Comparison of ENCODE assay signal across 8 cellular contexts in the genomic region with DNA sequence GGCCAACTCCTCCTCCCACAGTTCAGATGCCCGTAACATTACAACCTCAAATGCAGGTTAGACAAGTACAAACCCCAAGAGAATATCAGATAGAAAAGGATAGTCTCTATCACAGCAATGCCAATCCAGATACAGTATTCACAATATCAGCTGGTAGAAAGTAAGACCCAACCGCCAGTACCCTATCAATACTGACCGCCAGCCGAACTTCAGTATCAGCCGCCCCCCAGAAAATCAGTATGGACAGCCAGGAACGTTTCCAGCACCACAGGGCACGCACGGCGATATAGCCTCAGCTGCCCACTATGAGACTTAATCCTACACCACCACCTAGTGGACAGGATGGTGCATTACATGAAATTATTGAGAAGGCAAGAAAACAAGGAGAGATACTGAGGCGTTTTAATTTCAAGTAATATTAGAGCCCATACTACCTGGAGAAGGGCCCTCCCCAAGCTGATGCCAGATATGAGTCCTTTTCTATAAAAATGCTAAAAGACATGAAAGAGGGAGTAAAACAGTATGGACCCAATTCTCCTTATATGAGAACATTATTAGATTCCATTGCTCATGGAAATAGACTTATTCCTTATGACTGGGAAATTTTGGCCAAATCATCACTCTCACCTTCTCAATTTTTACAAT. TPM values are rescaled to one million over a fixed set of nuclear protein-coding genes. Genes with fewer than 3 reads are reported as not detected.
DNase-seq lines count a peak whose midpoint lies in the region; ATAC-seq and TF ChIP-seq lines count a peak whose summit lies in the region.

No MANE protein-coding gene starts in this region.

- H3K4me1 ChIP-seq in BLaER1 (peaks cover 6% of the 10 kb centered on the region), HEK293 (ENCODE audit: control insufficient read depth, insufficient read depth, low read length) (no peaks in the 10 kb centered on the region)

- H3K4me3 ChIP-seq in BLaER1 (no peak overlapping the region), HEK293 (ENCODE audit: low read depth, low read length) (no peak overlapping the region), kidney epithelial cell (ENCODE audit: low read depth, low read length) (no peak overlapping the region)

- peak; percentile 81 to 84 for DNase-seq in NCI-H446 (lab: John Stamatoyannopoulos, UW)
- peak; percentile 62 for DNase-seq in WTC11 (ENCODE audit: low spot score)
- DNase-seq in central memory CD4-positive, alpha-beta T cell: peak; percentile 68
- DNase-seq in kidney epithelial cell (ENCODE audit: low read depth): no peak
- DNase-seq in stimulated activated CD4-positive, alpha-beta T cell treated with anti-CD3 and anti-CD28 coated beads, Interleukin-4, amount 100 ng/mL, for 1 hour: peak; percentile 20

- H3K9me3 Mint-ChIP-seq in WTC11: peaks cover 12% of the 10 kb centered on the region

- H3K9me3 ChIP-seq in BLaER1: no peaks in the 10 kb centered on the region; the same call in 1 of the 2 replicates
- no peaks in the 10 kb centered on the region for H3K9me3 ChIP-seq in HEK293 (ENCODE audit: control insufficient read depth, insufficient read depth, low read depth, low read length)

- H3K27ac ChIP-seq in BLaER1 (no peak overlapping the region), HEK293 (ENCODE audit: extremely low read depth, low read depth, low read length) (no peak overlapping the region)

- CTCF ChIA-PET in HEK293 (lab: Yijun Ruan, JAX): interaction anchor here (0.7 to 2.3 kb wide), 15 partner anchors 9 to 285 kb away, joined by 3 to 16 read pairs (median 4); partner anchors contain the start of gene EIF2S2
- CTCF ChIA-PET in WTC11 (lab: Charles Lee): interaction anchor here (0.7 to 1.7 kb wide), 7 partner anchors 11 to 267 kb away, joined by 3 to 6 read pairs (median 4); no protein-coding TSS in a partner anchor

- no peaks in the 10 kb centered on the region for H3K4me1 Mint-ChIP-seq in WTC11

- ATAC-seq in WTC11: peak; percentile 91
- ATAC-seq in HG02571 (IDR thresholded peaks at IDR 0.05; ENCODE audit: unreplicated experiment): no peak

- no peak overlapping the region; the same call in 1 of the 2 replicates for H3K4me3 Mint-ChIP-seq in WTC11

- no peaks in the 10 kb centered on the region for H3K36me3 ChIP-seq in BLaER1
- H3K36me3 ChIP-seq in HEK293 (ENCODE audit: control insufficient read depth in 2 of 2, insufficient read depth in 1 of 2, low read length in 2 of 2): no peaks in the 10 kb centered on the region
- H3K36me3 ChIP-seq in kidney epithelial cell (ENCODE audit: control insufficient read depth, insufficient read depth, low read length): no peaks in the 10 kb centered on the region

- peaks cover 23% of the 10 kb centered on the region for H3K27me3 Mint-ChIP-seq in WTC11 (ENCODE audit: low read depth)

- H3K9ac ChIP-seq in BLaER1: no peak overlapping the region

- peak overlapping the region; percentile 65 for H3K4me2 ChIP-seq in BLaER1

- H3K27me3 ChIP-seq in BLaER1: no peaks in the 10 kb centered on the region
- H3K27me3 ChIP-seq in kidney epithelial cell (ENCODE audit: control insufficient read depth, insufficient read depth, low read length): no peaks in the 10 kb centered on the region

- H3K27ac Mint-ChIP-seq in WTC11: no peak overlapping the region

- POLR2A ChIA-PET in HEK293 (lab: Yijun Ruan, JAX) (no interaction called here), WTC11 (lab: Charles Lee) (interaction anchor here (0.7 kb wide), 1 partner anchor 53 kb away, joined by 3 read pairs; no protein-coding TSS in a partner anchor)

- H4K20me1 ChIP-seq in BLaER1: no peaks in the 10 kb centered on the region

- TF ChIP-seq CTCF in HEK293 (tag by site-specific recombination; IDR thresholded peaks at IDR 0.05) (peak; percentile 79), WTC11 (IDR thresholded peaks at IDR 0.05) (peak; percentile 91), kidney epithelial cell (IDR thresholded peaks at IDR 0.05; ENCODE audit: insufficient read depth, low read length, poor library complexity, severe bottlenecking) (peak; percentile 69)

- peaks cover 11% of the 10 kb centered on the region; the same call in 1 of the 2 replicates for H3K36me3 Mint-ChIP-seq in WTC11

TF ChIP-seq in HEK293, 187 proteins besides CTCF, POLR2A, EP300 and RAD21 (continues in another document):
- TF ChIP-seq KLF1 (tag by site-specific recombination; IDR thresholded peaks at IDR 0.05) (no peak), ZNF654 (tag by site-specific recombination; IDR thresholded peaks at IDR 0.05; ENCODE audit: low read depth) (peak; percentile 98), PRDM10 (tag by site-specific recombination; IDR thresholded peaks at IDR 0.05) (peak; percentile 96)

TF ChIP-seq in WTC11, 78 proteins besides CTCF, POLR2A, EP300 and RAD21:
- TF ChIP-seq GABPB1 (CRISPR knock-in tag; IDR thresholded peaks at IDR 0.05) (peak; percentile 19; the same call in 1 of the 2 replicates), TEAD4 (CRISPR knock-in tag; IDR thresholded peaks at IDR 0.05) (no peak)

RNA-seq across cellular contexts. Expression of gene EIF2S2, which starts 17.6 kb away (rescaled TPM):
- total RNA-seq in WTC11 (2021): 103 to 124 TPM (median 104 TPM) in 3 replicates
- 118 and 132 TPM in 2 replicates for total RNA-seq in kidney epithelial cell
